1 cellular context compared by ENCODE assay signal in genomic region chr1:177135250-177135649, GRCh38.
TF ChIP-seq lines count a peak whose summit lies in the region.

No MANE protein-coding gene starts in this region.

TF ChIP-seq in SK-N-SH, 30 proteins besides CTCF, POLR2A, EP300 and RAD21 (continued from another document):
- TF ChIP-seq, protein P1, sequence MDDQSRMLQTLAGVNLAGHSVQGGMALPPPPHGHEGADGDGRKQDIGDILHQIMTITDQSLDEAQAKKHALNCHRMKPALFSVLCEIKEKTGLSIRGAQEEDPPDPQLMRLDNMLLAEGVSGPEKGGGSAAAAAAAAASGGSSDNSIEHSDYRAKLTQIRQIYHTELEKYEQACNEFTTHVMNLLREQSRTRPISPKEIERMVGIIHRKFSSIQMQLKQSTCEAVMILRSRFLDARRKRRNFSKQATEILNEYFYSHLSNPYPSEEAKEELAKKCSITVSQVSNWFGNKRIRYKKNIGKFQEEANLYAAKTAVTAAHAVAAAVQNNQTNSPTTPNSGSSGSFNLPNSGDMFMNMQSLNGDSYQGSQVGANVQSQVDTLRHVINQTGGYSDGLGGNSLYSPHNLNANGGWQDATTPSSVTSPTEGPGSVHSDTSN (IDR thresholded peaks at IDR 0.05), result no peak
- no peak for TF ChIP-seq FOSL2 (IDR thresholded peaks at IDR 0.05; ENCODE audit: borderline replicate concordance, low read depth)
